ENCODE assay signal across 1 cellular context in the genomic region with DNA sequence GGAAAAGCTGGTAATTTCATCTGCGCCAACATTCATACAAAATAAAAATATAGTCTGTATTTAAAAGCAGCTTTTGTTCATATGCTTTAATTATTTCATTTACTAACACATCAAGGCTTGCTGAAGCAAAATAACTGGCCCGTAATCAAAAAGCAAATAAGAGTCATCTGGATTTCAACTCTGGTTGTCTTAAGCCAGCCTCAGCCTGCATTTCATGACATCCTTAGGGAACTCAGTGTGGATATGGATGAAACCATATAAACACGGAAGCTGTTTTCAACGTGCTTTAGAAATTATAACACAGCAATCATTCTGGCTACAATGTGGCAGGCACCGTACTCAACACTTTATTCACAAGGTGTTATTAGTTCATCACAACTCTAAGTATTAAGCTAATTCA.
TF ChIP-seq lines count a peak whose summit lies in the region.

No MANE protein-coding gene starts in this region.

TF ChIP-seq in GM12878, 131 proteins besides CTCF, POLR2A, EP300 and RAD21 (continued from another document):
- no peak for TF ChIP-seq HDAC6 (IDR thresholded peaks at IDR 0.05; ENCODE audit: unreplicated experiment)
